11 cellular contexts compared by ENCODE assay signal in genomic region chr12:6346235-6346832, GRCh38. TPM values are rescaled to one million over a fixed set of nuclear protein-coding genes. Genes with fewer than 3 reads are reported as not detected.
DNase-seq lines count a peak whose midpoint lies in the region; TF ChIP-seq lines count a peak whose summit lies in the region.
"Had no signal": no experiment of that assay in that cellular context is flagged by ENCODE, and none has a peak within 500 bp of the region (broad histone marks: within the 10 kb centered on the region; RNA-seq: fewer than 3 reads in every experiment).

No MANE protein-coding gene starts in this region.

- CTCF ChIA-PET in activated CD4-positive, alpha-beta memory T cell treated with anti-CD3 and anti-CD28 coated beads, Interleukin-2, amount 10 ng/mL, durations not matched to agents 7 days and 5 days (lab: Charles Lee), result interaction anchor here (0.8 to 2.1 kb wide), 7 partner anchors 10 to 215 kb away, joined by 3 to 20 read pairs (median 6); no protein-coding TSS in a partner anchor
- CTCF ChIA-PET in activated CD4-positive, alpha-beta memory T cell treated with anti-CD3 and anti-CD28 coated beads for 36 hours (lab: Charles Lee), result interaction anchor here (1.0 to 3.7 kb wide), 5 partner anchors 14 to 119 kb away, joined by 4 to 14 read pairs (median 5); no protein-coding TSS in a partner anchor
- CTCF ChIA-PET in OCI-LY7 (lab: Charles Lee; ENCODE audit: unreplicated experiment), result interaction anchor here (1.0 to 3.0 kb wide), 4 partner anchors 10 to 31 kb away, joined by 3 to 18 read pairs (median 4); no protein-coding TSS in a partner anchor

- intact Hi-C loops in activated CD4-positive, alpha-beta memory T cell treated with anti-CD3 and anti-CD28 coated beads for 36 hours (cut with micrococcal nuclease), result no loop called here
- intact Hi-C loops in OCI-LY7 (cut with micrococcal nuclease; ENCODE audit: unreplicated experiment) (no loop called here), thyroid gland (cut with DNase I) (no loop called here)

- POLR2A ChIA-PET in activated CD4-positive, alpha-beta memory T cell treated with anti-CD3 and anti-CD28 coated beads, Interleukin-2, amount 10 ng/mL, durations not matched to agents 7 days and 5 days (lab: Charles Lee), result interaction anchor here (1.0 to 2.4 kb wide), 9 partner anchors 10 to 597 kb away, joined by 3 to 38 read pairs (median 5); partner anchors contain the start of genes C12orf57, MRPL51, RNU7-1 and VAMP1
- POLR2A ChIA-PET in activated CD4-positive, alpha-beta memory T cell treated with anti-CD3 and anti-CD28 coated beads for 36 hours (lab: Charles Lee), result interaction anchor here (1.0 to 1.8 kb wide), 4 partner anchors 10 to 186 kb away, joined by 3 to 11 read pairs (median 4); no protein-coding TSS in a partner anchor
- POLR2A ChIA-PET in OCI-LY7 (lab: Charles Lee), result interaction anchor here (0.6 to 3.5 kb wide), 4 partner anchors 10 to 96 kb away, joined by 5 to 19 read pairs (median 12); no protein-coding TSS in a partner anchor

- TF ChIP-seq POLR2A in thyroid gland (IDR thresholded peaks at IDR 0.05), result no peak

- peak overlapping the region; percentile 78 for H3K27ac Mint-ChIP-seq in activated CD4-positive, alpha-beta memory T cell treated with anti-CD3 and anti-CD28 coated beads, Interleukin-2, amount 10 ng/mL, durations not matched to agents 7 days and 5 days
- no peak overlapping the region for H3K27ac Mint-ChIP-seq in activated CD4-positive, alpha-beta memory T cell treated with anti-CD3 and anti-CD28 coated beads for 36 hours
- H3K27ac Mint-ChIP-seq: IgD-negative memory B cell had no signal

- DNase-seq in activated CD4-positive, alpha-beta memory T cell treated with anti-CD3 and anti-CD28 coated beads, Interleukin-2, amount 10 ng/mL, durations not matched to agents 7 days and 5 days, result no peak
- DNase-seq in activated CD4-positive, alpha-beta memory T cell treated with anti-CD3 and anti-CD28 coated beads for 36 hours, result no peak
- no peak for DNase-seq in OCI-LY7 (ENCODE audit: low spot score)
- no peak for DNase-seq in thyroid gland
- DNase-seq in dermis blood vessel endothelial cell, result no peak
- DNase-seq in ecto neural progenitor cell (ENCODE audit: low spot score), result no peak
- no peak for DNase-seq in NCI-H1105 (lab: John Stamatoyannopoulos, UW)
- DNase-seq: hypothalamus, NCI-H2029 treated with DMSO at 0.1 percent for 48 hours had no signal

- TF ChIP-seq CTCF in OCI-LY7 (conservative IDR thresholded peaks at IDR 0.05; ENCODE audit: low read length) (no peak), thyroid gland (IDR thresholded peaks at IDR 0.05) (no peak)

- H3K4me1 Mint-ChIP-seq in activated CD4-positive, alpha-beta memory T cell treated with anti-CD3 and anti-CD28 coated beads, Interleukin-2, amount 10 ng/mL, durations not matched to agents 7 days and 5 days, result peaks cover 51% of the 10 kb centered on the region
- H3K4me1 Mint-ChIP-seq in activated CD4-positive, alpha-beta memory T cell treated with anti-CD3 and anti-CD28 coated beads for 36 hours (ENCODE audit: low read depth), result peaks cover 44% of the 10 kb centered on the region

- H4K20me1 ChIP-seq in OCI-LY7 (ENCODE audit: insufficient read depth, low read length), result no peaks in the 10 kb centered on the region

- H3K4me2 ChIP-seq in OCI-LY7 (ENCODE audit: low read length), result peak overlapping the region; percentile 17; the same call in 1 of the 2 replicates

- H3K4me3 ChIP-seq in OCI-LY7 (ENCODE audit: low read depth, low read length, poor library complexity, severe bottlenecking) (no peak overlapping the region), esophagus (ENCODE audit: low read depth in 1 of 2, low read length in 2 of 2) (no peak overlapping the region), thyroid gland (replicated peaks in 1 of 3) (no peak overlapping the region)

- H3K27me3 ChIP-seq in esophagus (ENCODE audit: control insufficient read depth in 1 of 2, insufficient read depth in 2 of 2, low read length in 2 of 2) (no peaks in the 10 kb centered on the region), thyroid gland (no peaks in the 10 kb centered on the region)

- H3K4me3 Mint-ChIP-seq in activated CD4-positive, alpha-beta memory T cell treated with anti-CD3 and anti-CD28 coated beads, Interleukin-2, amount 10 ng/mL, durations not matched to agents 7 days and 5 days, result peak overlapping the region; percentile 7
- no peak overlapping the region for H3K4me3 Mint-ChIP-seq in activated CD4-positive, alpha-beta memory T cell treated with anti-CD3 and anti-CD28 coated beads for 36 hours

- peak overlapping the region; percentile 56; the same call in 1 of the 2 replicates for H2AFZ ChIP-seq in OCI-LY7 (ENCODE audit: low read length)

- 73 to 89% methylated on average over 5 of the region's 5 CpGs for WGBS in esophagus, 2 donors
- 96% methylated on average over 4 to 5 of the region's 5 CpGs for WGBS in thyroid gland, 2 donors

- H3K36me3 ChIP-seq in OCI-LY7 (ENCODE audit: insufficient read depth, low read length) (no peaks in the 10 kb centered on the region), esophagus (ENCODE audit: control insufficient read depth in 2 of 2, insufficient read depth in 2 of 2, low read length in 1 of 2) (peaks cover 0 to 16% of the 10 kb centered on the region in 2 donors), thyroid gland (no peaks in the 10 kb centered on the region)

- BruUV-seq in OCI-LY7 (replicated peaks; lab: Mats Ljungman, UMichigan), result no TSS peak

- peaks cover 5% of the 10 kb centered on the region for H3K36me3 Mint-ChIP-seq in activated CD4-positive, alpha-beta memory T cell treated with anti-CD3 and anti-CD28 coated beads, Interleukin-2, amount 10 ng/mL, durations not matched to agents 7 days and 5 days (ENCODE audit: low read depth)
- H3K36me3 Mint-ChIP-seq in activated CD4-positive, alpha-beta memory T cell treated with anti-CD3 and anti-CD28 coated beads for 36 hours, result no peaks in the 10 kb centered on the region
- H3K36me3 Mint-ChIP-seq: IgD-negative memory B cell had no signal

- H3K79me2 ChIP-seq in OCI-LY7 (ENCODE audit: insufficient read depth, low read depth, low read length), result peaks cover 6% of the 10 kb centered on the region; the same call in 1 of the 2 replicates

- H3K9me2 ChIP-seq in OCI-LY7 (ENCODE audit: insufficient read depth, low read length), result no peaks in the 10 kb centered on the region

- peaks cover 46% of the 10 kb centered on the region for H3K4me1 ChIP-seq in OCI-LY7 (ENCODE audit: insufficient read depth, low read length, poor library complexity, severe bottlenecking)
- peaks cover 3 to 26% of the 10 kb centered on the region in 2 donors for H3K4me1 ChIP-seq in esophagus (ENCODE audit: control insufficient read depth in 2 of 2, insufficient read depth in 2 of 2, low read length in 1 of 2)
- H3K4me1 ChIP-seq in thyroid gland, result peaks cover 20 to 62% of the 10 kb centered on the region in 2 donors

- H3K9me3 ChIP-seq in OCI-LY7 (ENCODE audit: low read length) (no peaks in the 10 kb centered on the region), esophagus (ENCODE audit: control insufficient read depth in 2 of 2, insufficient read depth in 1 of 2, low read depth in 1 of 2, low read length in 1 of 2) (no peaks in the 10 kb centered on the region), thyroid gland (no peaks in the 10 kb centered on the region)

- peaks cover 4% of the 10 kb centered on the region for H3K9me3 Mint-ChIP-seq in activated CD4-positive, alpha-beta memory T cell treated with anti-CD3 and anti-CD28 coated beads, Interleukin-2, amount 10 ng/mL, durations not matched to agents 7 days and 5 days
- H3K9me3 Mint-ChIP-seq in activated CD4-positive, alpha-beta memory T cell treated with anti-CD3 and anti-CD28 coated beads for 36 hours, result no peaks in the 10 kb centered on the region
- H3K9me3 Mint-ChIP-seq: IgD-negative memory B cell had no signal

- H3K27ac ChIP-seq in OCI-LY7 (ENCODE audit: low read depth, low read length, poor library complexity, severe bottlenecking), result no peak overlapping the region
- H3K27ac ChIP-seq in esophagus (ENCODE audit: low read depth in 2 of 2, low read length in 1 of 2), result peak overlapping the region; percentile 35 to 86
- peak overlapping the region in 2 of 3 donors; percentile 78 to 84 for H3K27ac ChIP-seq in thyroid gland

- no peaks in the 10 kb centered on the region for H3K27me3 Mint-ChIP-seq in activated CD4-positive, alpha-beta memory T cell treated with anti-CD3 and anti-CD28 coated beads, Interleukin-2, amount 10 ng/mL, durations not matched to agents 7 days and 5 days
- H3K27me3 Mint-ChIP-seq in activated CD4-positive, alpha-beta memory T cell treated with anti-CD3 and anti-CD28 coated beads for 36 hours, result no peaks in the 10 kb centered on the region

RNA-seq across cellular contexts. Expression of gene TNFRSF1A, which starts 4.5 kb away (rescaled TPM):
- 10 to 100 TPM; 61.5 to 61.9 TPM for total RNA-seq in activated CD4-positive, alpha-beta memory T cell treated with anti-CD3 and anti-CD28 coated beads, Interleukin-2, amount 10 ng/mL, durations not matched to agents 7 days and 5 days
- 10 to 100 TPM; 47.5 to 49.6 TPM for total RNA-seq in activated CD4-positive, alpha-beta memory T cell treated with anti-CD3 and anti-CD28 coated beads for 36 hours
- total RNA-seq in OCI-LY7 (2014; rRNA removed; shearing (Covaris generic)), result 23.4 and 37.3 TPM in 2 replicates
- 50.9 and 55.7 TPM in 2 replicates for total RNA-seq in OCI-LY7 (2022)
- polyA plus RNA-seq in esophagus, result 10 to 100 TPM; 41.7 to 71.4 TPM
- total RNA-seq in thyroid gland, result 100 to 1,000 TPM; 131 to 185 (median 150) TPM
- total RNA-seq in dermis blood vessel endothelial cell, result 58.9 and 67.6 TPM in 2 replicates

RNA-seq across cellular contexts. Expression of gene SCNN1A, which starts 29.0 kb away (rescaled TPM):
- 1 to 10 TPM in 1 of 2 experiments, under 1 TPM in 1; 0.78 to 1.3 TPM for total RNA-seq in activated CD4-positive, alpha-beta memory T cell treated with anti-CD3 and anti-CD28 coated beads, Interleukin-2, amount 10 ng/mL, durations not matched to agents 7 days and 5 days
- total RNA-seq in activated CD4-positive, alpha-beta memory T cell treated with anti-CD3 and anti-CD28 coated beads for 36 hours, result under 1 TPM; 0.17 to 0.26 TPM
- total RNA-seq in OCI-LY7 (2014; rRNA removed; shearing (Covaris generic)), result 0.35 and 0.51 TPM in 2 replicates
- 1.0 and 1.3 TPM in 2 replicates for total RNA-seq in OCI-LY7 (2022)
- polyA plus RNA-seq in esophagus, result 100 to 1,000 TPM in 1 of 2 donors, 10 to 100 TPM in 1; 98.7 to 126 TPM
- 100 to 1,000 TPM; 229 to 449 (median 336) TPM for total RNA-seq in thyroid gland
- total RNA-seq in dermis blood vessel endothelial cell, result 1.5 and 7.1 TPM in 2 replicates
- polyA plus RNA-seq: IgD-negative memory B cell had no signal

RNA-seq across cellular contexts. Expression of gene PLEKHG6, which starts 35.9 kb away (rescaled TPM):
- not detected for total RNA-seq in activated CD4-positive, alpha-beta memory T cell treated with anti-CD3 and anti-CD28 coated beads, Interleukin-2, amount 10 ng/mL, durations not matched to agents 7 days and 5 days
- total RNA-seq in activated CD4-positive, alpha-beta memory T cell treated with anti-CD3 and anti-CD28 coated beads for 36 hours, result not detected
- total RNA-seq in OCI-LY7 (2014; rRNA removed; shearing (Covaris generic)), result not detected in 2 replicates
- total RNA-seq in OCI-LY7 (2022), result not detected in 2 replicates
- polyA plus RNA-seq in esophagus, result 10 to 100 TPM; 25.0 to 70.3 TPM
- 100 to 1,000 TPM in 1 of 4 donors, 10 to 100 TPM in 1, 1 to 10 TPM in 2; 4.0 to 325 (median 14.1) TPM for total RNA-seq in thyroid gland
- total RNA-seq in dermis blood vessel endothelial cell, result 0.09 TPM in 1 of 2 replicates, not detected in the other
- polyA plus RNA-seq: IgD-negative memory B cell had no signal

RNA-seq across cellular contexts. Expression of gene LTBR, which starts 37.6 kb away (rescaled TPM):
- under 1 TPM; 0.38 to 0.40 TPM for total RNA-seq in activated CD4-positive, alpha-beta memory T cell treated with anti-CD3 and anti-CD28 coated beads, Interleukin-2, amount 10 ng/mL, durations not matched to agents 7 days and 5 days
- 1 to 10 TPM; 1.5 to 1.9 TPM for total RNA-seq in activated CD4-positive, alpha-beta memory T cell treated with anti-CD3 and anti-CD28 coated beads for 36 hours
- total RNA-seq in OCI-LY7 (2014; rRNA removed; shearing (Covaris generic)), result not detected in 2 replicates
- total RNA-seq in OCI-LY7 (2022), result not detected in 2 replicates
- polyA plus RNA-seq in esophagus, result 10 to 100 TPM; 81.3 to 97.9 TPM
- total RNA-seq in thyroid gland, result 100 to 1,000 TPM; 152 to 215 (median 178) TPM
- total RNA-seq in dermis blood vessel endothelial cell, result 46.4 and 74.0 TPM in 2 replicates
- polyA plus RNA-seq: IgD-negative memory B cell had no signal

Comparison
In these comparisons a context has a peak if more than half of its experiments do, and no peak if none do; other contexts are left out.
1. RNA of gene SCNN1A, which starts 29.0 kb away (total RNA-seq): 229 to 449 TPM in thyroid gland; 1.5 to 7.1 TPM in dermis blood vessel endothelial cell, 0.78 to 1.3 TPM in activated CD4-positive, alpha-beta memory T cell treated with anti-CD3 and anti-CD28 coated beads, Interleukin-2, amount 10 ng/mL, durations not matched to agents 7 days and 5 days, 0.35 to 1.3 TPM in OCI-LY7 and 0.17 to 0.26 TPM in activated CD4-positive, alpha-beta memory T cell treated with anti-CD3 and anti-CD28 coated beads for 36 hours; every median in the first group is over 10 times any median in the second.